Comparison of ENCODE assay signal across 18 cellular contexts in genomic region chr4:79678472-79679202, GRCh38.
DNase-seq lines count a peak whose midpoint lies in the region; ATAC-seq and TF ChIP-seq lines count a peak whose summit lies in the region.
"Had no signal": no experiment of that assay in that cellular context is flagged by ENCODE, and none has a peak within 500 bp of the region (broad histone marks: within the 10 kb centered on the region; RNA-seq: fewer than 3 reads in every experiment).

No MANE protein-coding gene starts in this region.

- H3K4me1 ChIP-seq in mesodermal cell (ENCODE audit: control insufficient read depth, insufficient read depth, low read length, poor library complexity, severe bottlenecking): peaks cover 12% of the 10 kb centered on the region
- H3K4me1 ChIP-seq in esophagus muscularis mucosa: peaks cover 0 to 26% (median 16%) of the 10 kb centered on the region in 4 donors
- H3K4me1 ChIP-seq: breast epithelium had no signal

- H3K27ac ChIP-seq in HL-60 (replicated peaks) (peak overlapping the region; percentile 46; the same call in 1 of the 2 replicates), coronary artery (peak overlapping the region in 1 of 2 donors; percentile 25), mesodermal cell (ENCODE audit: low read depth, low read length, severe bottlenecking) (peak overlapping the region; percentile 19), esophagus muscularis mucosa (replicated peaks in 1 of 4) (no peak overlapping the region)
- H3K27ac ChIP-seq: breast epithelium, KMS-11, SK-N-MC had no signal

- H3K27me3 ChIP-seq in HL-60 (ENCODE audit: insufficient read depth, poor library complexity, severe bottlenecking) (no peaks in the 10 kb centered on the region), esophagus muscularis mucosa (no peaks in the 10 kb centered on the region)
- H3K27me3 ChIP-seq: BE2C, breast epithelium had no signal

- no peaks in the 10 kb centered on the region for H3K36me3 ChIP-seq in mesodermal cell (ENCODE audit: control insufficient read depth, insufficient read depth, low read length)
- no peaks in the 10 kb centered on the region for H3K36me3 ChIP-seq in esophagus muscularis mucosa
- H3K36me3 ChIP-seq: BE2C, breast epithelium had no signal

- H3K9me3 ChIP-seq in mesodermal cell (ENCODE audit: control insufficient read depth, low read length) (no peaks in the 10 kb centered on the region), esophagus muscularis mucosa (no peaks in the 10 kb centered on the region)
- H3K9me3 ChIP-seq: BE2C, breast epithelium had no signal

- TF ChIP-seq POLR2A in NB4 (IDR thresholded peaks at IDR 0.05; ENCODE audit: extremely low read depth, insufficient read length) (no peak), esophagus muscularis mucosa (IDR thresholded peaks at IDR 0.05; ENCODE audit: low read depth) (no peak)

- TF ChIP-seq EP300 in esophagus muscularis mucosa (IDR thresholded peaks at IDR 0.05): no peak

- peak in 1 of 2 experiments; percentile 21 for DNase-seq in HL-60 (ENCODE audit: low read depth in 1 of 2, low spot score in 1 of 2)
- peak; percentile 78 for DNase-seq in NB4 (ENCODE audit: low read depth)
- DNase-seq in coronary artery (ENCODE audit: low spot score): no peak
- DNase-seq in esophagus muscularis mucosa (ENCODE audit: extremely low spot score): no peak
- DNase-seq in stimulated activated naive CD4-positive, alpha-beta T cell treated with Interleukin-2 at 50 U/mL for 16 hours (lab: John Stamatoyannopoulos, UW): no peak
- DNase-seq: activated CD8-positive, alpha-beta T cell treated with anti-CD3 and anti-CD28 coated beads for 36 hours; BE2C; DMS153; effector CD4-positive, alpha-beta T cell; NCI-H1694; NCI-H446 treated with DMSO at 0.1 percent for 48 hours; substantia nigra had no signal

- ATAC-seq in HG03175 (IDR thresholded peaks at IDR 0.05; ENCODE audit: unreplicated experiment): no peak
- ATAC-seq: activated CD8-positive, alpha-beta T cell treated with anti-CD3 and anti-CD28 coated beads for 36 hours; natural killer cell treated with Interleukin-12 subunit alpha and Interleukin-12 subunit beta and Interleukin-15 and Interleukin-18, amount 100 ng/mL, for 72 hours had no signal

- 62% methylated on average over 2 of the region's 4 CpGs; no CpG with 5 or more reads in 1 of the 2 experiments for WGBS in mesodermal cell (ENCODE audit: insufficient coverage in 2 of 2), 2 experiments
- 44% methylated on average over 4 of the region's 4 CpGs for WGBS in esophagus muscularis mucosa

- TF ChIP-seq CTCF in HL-60 (IDR thresholded peaks at IDR 0.05; ENCODE audit: insufficient read depth, low read length): no peak
- no peak for TF ChIP-seq CTCF in NB4 (IDR thresholded peaks at IDR 0.05; ENCODE audit: low read depth, low read length)
- TF ChIP-seq CTCF in coronary artery (IDR thresholded peaks at IDR 0.05): no peak
- TF ChIP-seq CTCF in esophagus muscularis mucosa (IDR thresholded peaks at IDR 0.05): no peak

- intact Hi-C loops in esophagus muscularis mucosa (cut with DNase I): no loop called here

- H3K4me3 ChIP-seq in HL-60 (replicated peaks; ENCODE audit: insufficient read depth, low read length) (no peak overlapping the region), NB4 (ENCODE audit: low read depth, low read length) (no peak overlapping the region), coronary artery (peak overlapping the region; percentile 16), mesodermal cell (ENCODE audit: extremely low read depth, insufficient read depth, low read length, poor library complexity, severe bottlenecking) (no peak overlapping the region), esophagus muscularis mucosa (no peak overlapping the region)
- H3K4me3 ChIP-seq: breast epithelium, SK-N-MC had no signal

Comparison
In these comparisons a context has a peak if more than half of its experiments do, and no peak if none do; other contexts are left out.
1. H3K27ac ChIP-seq: peak in HL-60 (single experiment) and mesodermal cell (single experiment); none in esophagus muscularis mucosa (0 of 4).